Comparison of ENCODE assay signal across 36 cellular contexts in genomic region chr4:13495753-13496152, GRCh38. TPM values are rescaled to one million over a fixed set of nuclear protein-coding genes. Genes with fewer than 3 reads are reported as not detected.
"Had no signal": no experiment of that assay in that cellular context is flagged by ENCODE, and none has a peak within 500 bp of the region (broad histone marks: within the 10 kb centered on the region; RNA-seq: fewer than 3 reads in every experiment).

No MANE protein-coding gene starts in this region.

- H3K27me3 ChIP-seq: ascending aorta had no signal

- FAIRE-seq: astrocyte, bronchial epithelial cell had no signal

- ATAC-seq: activated naive CD4-positive, alpha-beta T cell treated with anti-CD3 and anti-CD28 coated beads, Interleukin-2, amount 50 U/mL, for 72 hours; activated naive CD8-positive, alpha-beta T cell treated with anti-CD3 and anti-CD28 coated beads, Interleukin-2, amount 50 U/mL, for 24 hours; activated T-cell treated with anti-CD3 and anti-CD28 coated beads, Interleukin-2, amount 50 U/mL, for 4 hours; activated T-cell treated with anti-CD3 and anti-CD28 coated beads, Interleukin-2, amount 50 U/mL, for 72 hours; activated T-helper 17 cell treated with anti-CD3 and anti-CD28 coated beads, Interleukin-2, amount 50 U/mL, for 72 hours; body of pancreas had no signal

- H3K27ac ChIP-seq: adrenal gland, ascending aorta, body of pancreas, brain microvascular endothelial cell, breast epithelium, cardiac muscle cell had no signal

- DNase-seq: activated effector memory CD4-positive, alpha-beta T cell treated with anti-CD3 and anti-CD28 coated beads, Interleukin-2, amount 50 U/mL, for 16 hours; activated effector memory CD4-positive, alpha-beta T cell treated with Interleukin-2 at 50 U/mL for 16 hours; activated gamma-delta T cell; activated gamma-delta T cell treated with Interleukin-2 at 50 U/mL for 16 hours; activated naive CD4-positive, alpha-beta T cell; activated naive CD4-positive, alpha-beta T cell treated with anti-CD3 and anti-CD28 coated beads for 36 hours; activated naive CD4-positive, alpha-beta T cell treated with anti-CD3 and anti-CD28 coated beads, Interleukin-2, amount 10 ng/mL, durations not matched to agents 7 days and 5 days; activated naive CD4-positive, alpha-beta T cell treated with anti-CD3 and anti-CD28 coated beads, Interleukin-2, amount 50 U/mL, for 16 hours; activated naive CD4-positive, alpha-beta T cell treated with Interleukin-2 at 50 U/mL for 16 hours; activated naive CD8-positive, alpha-beta T cell treated with anti-CD3 and anti-CD28 coated beads for 36 hours; activated naive CD8-positive, alpha-beta T cell treated with anti-CD3 and anti-CD28 coated beads, Interleukin-2, amount 10 ng/mL, durations not matched to agents 7 days and 5 days; activated naive CD8-positive, alpha-beta T cell treated with anti-CD3 and anti-CD28 coated beads, Interleukin-2, amount 50 U/mL, for 24 hours; activated T-cell treated with anti-CD3 and anti-CD28 coated beads, Interleukin-2, amount 50 U/mL, for 1 hour; activated T-cell treated with anti-CD3 and anti-CD28 coated beads, Interleukin-2, amount 50 U/mL, for 24 hours; activated T-cell treated with anti-CD3 and anti-CD28 coated beads, Interleukin-2, amount 50 U/mL, for 4 hours; activated T-cell treated with anti-CD3 and anti-CD28 coated beads, Interleukin-2, amount 50 U/mL, for 48 hours; activated T-cell treated with anti-CD3 and anti-CD28 coated beads, Interleukin-2, amount 50 U/mL, for 72 hours; adrenal gland; amniotic stem cell; amygdala; anterior cingulate cortex; aorta; body of pancreas; brain microvascular endothelial cell; caudate nucleus; central memory CD4-positive, alpha-beta T cell; cerebellar nuclear complex had no signal

- H3K4me1 ChIP-seq: adrenal gland, ascending aorta, body of pancreas, breast epithelium had no signal

- H3K4me3 ChIP-seq: adrenal gland, ascending aorta, body of pancreas, breast epithelium, cardiac muscle cell had no signal

- H3K9me3 ChIP-seq: adrenal gland, ascending aorta, body of pancreas, breast epithelium had no signal

- H3K36me3 ChIP-seq: adrenal gland, ascending aorta, brain microvascular endothelial cell, breast epithelium, cardiac muscle cell had no signal

RNA-seq across cellular contexts. Expression of gene NKX3-2, which starts 48.6 kb away (rescaled TPM):
- total RNA-seq: activated naive CD4-positive, alpha-beta T cell treated with anti-CD3 and anti-CD28 coated beads for 36 hours; activated naive CD4-positive, alpha-beta T cell treated with anti-CD3 and anti-CD28 coated beads, Interleukin-2, amount 50 U/mL, for 72 hours; activated naive CD8-positive, alpha-beta T cell treated with anti-CD3 and anti-CD28 coated beads for 36 hours; activated naive CD8-positive, alpha-beta T cell treated with anti-CD3 and anti-CD28 coated beads, Interleukin-2, amount 10 ng/mL, durations not matched to agents 7 days and 5 days; activated T-cell treated with anti-CD3 and anti-CD28 coated beads, Interleukin-2, amount 50 U/mL, for 4 hours; activated T-cell treated with anti-CD3 and anti-CD28 coated beads, Interleukin-2, amount 50 U/mL, for 72 hours; activated T-helper 1 cell treated with anti-CD3 and anti-CD28 coated beads, Interleukin-12 subunit alpha, Interleukin-12 subunit beta, Interleukin-2, Interleukin-4 antibody, amounts not matched to agents 30 ng/mL and 10 ng/mL and 1 ng/mL, durations not matched to agents 14 hours and 24 hours and 36 hours; activated T-helper 17 cell treated with anti-CD3 and anti-CD28 coated beads, Interleukin-2, amount 50 U/mL, for 72 hours; activated T-helper 2 cell treated with anti-CD3 and anti-CD28 coated beads, Interferon-gamma antibody, Interleukin-2, Interleukin-4, amounts not matched to agents 10 μg/mL and 5 μg/mL and 100 μg/mL, durations not matched to agents 14 hours and 24 hours and 36 hours; ascending aorta had no signal
- polyA plus RNA-seq: aorta, cardiac muscle cell had no signal
